Comparison of ENCODE assay signal across 34 cellular contexts in genomic region chr10:28155726-28156125, GRCh38.
"Had no signal": no experiment of that assay in that cellular context is flagged by ENCODE, and none has a peak within 500 bp of the region (broad histone marks: within the 10 kb centered on the region; RNA-seq: fewer than 3 reads in every experiment).

No MANE protein-coding gene starts in this region.

- ATAC-seq: activated CD4-positive, CD25-positive, alpha-beta regulatory T cell treated with anti-CD3 and anti-CD28 coated beads, Interleukin-2, amount 50 U/mL, for 24 hours; activated CD8-positive, alpha-beta T cell treated with anti-CD3 and anti-CD28 coated beads for 36 hours; activated T-cell treated with anti-CD3 and anti-CD28 coated beads, Interleukin-2, amount 50 U/mL, for 4 hours; activated T-helper 17 cell treated with anti-CD3 and anti-CD28 coated beads, Interleukin-2, amount 50 U/mL, for 72 hours; gastroesophageal sphincter; T-helper 17 cell had no signal

- H3K27me3 Mint-ChIP-seq: activated B cell treated with CpG ODN at 0.5 μM for 24 hours; activated CD8-positive, alpha-beta T cell treated with anti-CD3 and anti-CD28 coated beads for 36 hours; activated naive CD8-positive, alpha-beta T cell; activated T-helper 17 cell treated with anti-CD3 and anti-CD28 coated beads, Interleukin-2, amount 50 U/mL, for 72 hours; brain; T-helper 17 cell had no signal

- DNase-seq: activated B cell treated with CpG ODN at 0.5 μM for 24 hours; activated CD4-positive, alpha-beta T cell treated with anti-CD3 and anti-CD28 coated beads for 48 hours; activated CD4-positive, alpha-beta T cell treated with anti-CD3 and anti-CD28 coated beads, Interleukin-2, amount 50 U/mL, for 1 hour; activated CD4-positive, alpha-beta T cell treated with anti-CD3 and anti-CD28 coated beads, Interleukin-2, amount 50 U/mL, for 48 hours; activated CD8-positive, alpha-beta memory T cell treated with anti-CD3 and anti-CD28 coated beads for 24 hours; activated CD8-positive, alpha-beta T cell treated with anti-CD3 and anti-CD28 coated beads for 36 hours; activated effector memory CD4-positive, alpha-beta T cell treated with Interleukin-2 at 50 U/mL for 16 hours; activated gamma-delta T cell treated with Interleukin-2 at 50 U/mL for 16 hours; activated naive CD4-positive, alpha-beta T cell treated with anti-CD3 and anti-CD28 coated beads, Interleukin-2, amount 50 U/mL, for 16 hours; activated naive CD4-positive, alpha-beta T cell treated with Interleukin-2 at 50 U/mL for 16 hours; activated T-cell treated with anti-CD3 and anti-CD28 coated beads, Interleukin-2, amount 50 U/mL, for 4 hours; adrenal gland; central memory CD4-positive, alpha-beta T cell; cerebellar nuclear complex; colonic mucosa; dorsolateral prefrontal cortex; effector memory CD4-positive, alpha-beta T cell; endodermal cell; esophagus squamous epithelium; foreskin melanocyte; T-helper 1 cell; T-helper 17 cell; T1000; WERI-Rb-1 had no signal

- H3K9me3 Mint-ChIP-seq: activated T-cell treated with anti-CD3 and anti-CD28 coated beads, Interleukin-2, amount 50 U/mL, for 4 hours; activated T-helper 17 cell treated with anti-CD3 and anti-CD28 coated beads, Interleukin-2, amount 50 U/mL, for 72 hours; T-helper 2 cell treated with Interferon-gamma antibody and Interleukin-4, amounts not matched to agents 5 μg/mL and 100 μg/mL, for 36 hours had no signal

- H3K4me1 ChIP-seq: adrenal gland, ascending aorta, breast epithelium, colonic mucosa, esophagus squamous epithelium had no signal

- H3K36me3 Mint-ChIP-seq: brain had no signal

- H3K4me1 Mint-ChIP-seq: activated B cell treated with CpG ODN at 0.5 μM for 24 hours; activated T-helper 17 cell treated with anti-CD3 and anti-CD28 coated beads, Interleukin-2, amount 50 U/mL, for 72 hours; brain had no signal

- H3K27ac ChIP-seq: adrenal gland, ascending aorta, breast epithelium, cardiac muscle cell, colonic mucosa, dorsolateral prefrontal cortex, epithelial cell of prostate, esophagus squamous epithelium, gastroesophageal sphincter, WERI-Rb-1 had no signal

- H3K4me3 ChIP-seq: adrenal gland, ascending aorta, breast epithelium, cardiac muscle cell, colonic mucosa, dorsolateral prefrontal cortex, esophagus squamous epithelium, gastroesophageal sphincter had no signal

- H3K36me3 ChIP-seq: adrenal gland, ascending aorta, breast epithelium, cardiac muscle cell, colonic mucosa, esophagus squamous epithelium, gastroesophageal sphincter, WERI-Rb-1 had no signal

- H3K27ac Mint-ChIP-seq: activated B cell treated with CpG ODN at 0.5 μM for 24 hours; activated CD8-positive, alpha-beta T cell treated with anti-CD3 and anti-CD28 coated beads for 36 hours; activated naive CD8-positive, alpha-beta T cell; activated T-helper 17 cell treated with anti-CD3 and anti-CD28 coated beads, Interleukin-2, amount 50 U/mL, for 72 hours; brain; endodermal cell; T-helper 17 cell; T-helper 2 cell treated with Interferon-gamma antibody and Interleukin-4, amounts not matched to agents 5 μg/mL and 100 μg/mL, for 36 hours had no signal

- H3K9me3 ChIP-seq: adrenal gland, breast epithelium, colonic mucosa, esophagus squamous epithelium, gastroesophageal sphincter had no signal

- H3K4me3 Mint-ChIP-seq: activated B cell treated with CpG ODN at 0.5 μM for 24 hours; activated CD8-positive, alpha-beta T cell treated with anti-CD3 and anti-CD28 coated beads for 36 hours; activated naive CD8-positive, alpha-beta T cell; activated T-cell treated with anti-CD3 and anti-CD28 coated beads, Interleukin-2, amount 50 U/mL, for 4 hours; activated T-helper 17 cell treated with anti-CD3 and anti-CD28 coated beads, Interleukin-2, amount 50 U/mL, for 72 hours; brain; endodermal cell; T-helper 17 cell; T-helper 2 cell treated with Interferon-gamma antibody and Interleukin-4, amounts not matched to agents 5 μg/mL and 100 μg/mL, for 36 hours had no signal

- H3K27me3 ChIP-seq: adrenal gland, ascending aorta, breast epithelium, cardiac muscle cell, colonic mucosa, esophagus squamous epithelium, gastroesophageal sphincter had no signal
